1 cellular context compared by ENCODE assay signal in the genomic region with DNA sequence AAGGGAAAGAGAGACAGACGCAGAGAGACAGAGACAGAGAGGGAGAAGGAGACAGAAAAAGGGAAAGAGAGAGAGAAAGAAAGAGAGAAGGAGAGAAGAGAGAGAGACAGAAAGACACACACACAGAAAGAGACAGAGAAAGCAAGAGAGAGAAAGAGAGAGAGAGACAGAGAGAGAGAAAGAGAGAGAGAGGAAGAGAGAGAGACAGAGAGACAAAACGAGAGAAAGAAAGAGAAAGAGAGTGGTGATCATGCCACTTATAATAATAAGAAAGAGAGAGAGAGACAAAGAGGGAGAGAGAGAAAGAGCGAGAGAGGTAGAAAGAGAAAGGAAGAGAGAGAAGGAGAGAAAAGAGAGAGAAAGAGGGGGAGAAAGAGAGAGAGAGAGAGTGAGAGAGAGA.
TF ChIP-seq lines count a peak whose summit lies in the region.

No MANE protein-coding gene starts in this region.

TF ChIP-seq in WTC11, 78 proteins besides CTCF, POLR2A, EP300 and RAD21 (continued from another document):
- TF ChIP-seq ZNF281 (CRISPR knock-in tag; IDR thresholded peaks at IDR 0.05) (no peak), MXD4 (CRISPR knock-in tag; IDR thresholded peaks at IDR 0.05; ENCODE audit: borderline replicate concordance) (no peak), PREB (CRISPR knock-in tag; IDR thresholded peaks at IDR 0.05; ENCODE audit: borderline replicate concordance) (no peak), ZNF263 (CRISPR knock-in tag; IDR thresholded peaks at IDR 0.05; ENCODE audit: low read depth) (no peak), JAZF1 (CRISPR knock-in tag; IDR thresholded peaks at IDR 0.05) (no peak), FOXK1 (CRISPR knock-in tag; IDR thresholded peaks at IDR 0.05) (no peak), ZNF121 (CRISPR knock-in tag; IDR thresholded peaks at IDR 0.05) (no peak), ESRRA (CRISPR knock-in tag; IDR thresholded peaks at IDR 0.05; ENCODE audit: borderline replicate concordance) (no peak), ZBTB21 (CRISPR knock-in tag; IDR thresholded peaks at IDR 0.05; ENCODE audit: borderline replicate concordance) (no peak), SOX15 (CRISPR knock-in tag; IDR thresholded peaks at IDR 0.05) (no peak)
